1 cellular context compared by ENCODE assay signal in genomic region chr2:8603356-8603755, GRCh38.
TF ChIP-seq lines count a peak whose summit lies in the region.
"Not testable (repeated sequence)": the region's sequence is repeated elsewhere in the genome, so short reads cannot be mapped to it uniquely, and the experiment has no call there.

No MANE protein-coding gene starts in this region.

TF ChIP-seq in K562, 482 proteins besides CTCF, POLR2A, EP300 and RAD21 (continued from another document):
- TF ChIP-seq MEIS2 (IDR thresholded peaks at IDR 0.05; ENCODE audit: partially characterized antibody) (peak; percentile 68), PBX2 (tag; conservative IDR thresholded peaks at IDR 0.05; ENCODE audit: low read depth) (peak; percentile 69)
- not testable (repeated sequence) for TF ChIP-seq PBX2 (CRISPR knock-in tag; IDR thresholded peaks at IDR 0.05; ENCODE audit: low read depth)
